ENCODE assay signal across 1 cellular context in genomic region chr2:149587220-149587949, GRCh38.
TF ChIP-seq lines count a peak whose summit lies in the region.

Gene MMADHC, minus strand, starts transcription at chr2:149587775. Its CDS starts 678 bp downstream, at chr2:149587097.

TF ChIP-seq in K562, 482 proteins besides CTCF, POLR2A, EP300 and RAD21 (continued from another document and continues in another):
- no peak for TF ChIP-seq SP2 (IDR thresholded peaks at IDR 0.05; ENCODE audit: extremely low read depth, low read depth, low read length, poor library complexity, severe bottlenecking)
- no peak for TF ChIP-seq GTF2F1 (IDR thresholded peaks at IDR 0.05; ENCODE audit: low read depth, low read length)
- peak; percentile 78; the same call in 1 of the 2 replicates for TF ChIP-seq DIDO1 (tag; IDR thresholded peaks at IDR 0.05; ENCODE audit: low read depth)
- no peak for TF ChIP-seq JUN (IDR thresholded peaks at IDR 0.05; ENCODE audit: borderline replicate concordance, low read depth, low read length)
- TF ChIP-seq JUN (CRISPR knock-in tag; IDR thresholded peaks at IDR 0.05; ENCODE audit: borderline replicate concordance), result no peak
- TF ChIP-seq ZNF318 (IDR thresholded peaks at IDR 0.05; ENCODE audit: borderline replicate concordance in 1 of 2, low read depth in 1 of 2), result no peak
- peak; percentile 73 for TF ChIP-seq ETV1 (tag; conservative IDR thresholded peaks at IDR 0.05; ENCODE audit: low read depth)
- no peak for TF ChIP-seq ZNF584 (CRISPR knock-in tag; IDR thresholded peaks at IDR 0.05; ENCODE audit: low read depth)
- no peak for TF ChIP-seq SIRT6 (IDR thresholded peaks at IDR 0.05; ENCODE audit: low read depth, low read length)
- no peak for TF ChIP-seq PYGO2 (tag; IDR thresholded peaks at IDR 0.05)
- TF ChIP-seq GTF2A2 (tag; IDR thresholded peaks at IDR 0.05), result 0 out of 2 replicates have a peak, but pooled peaks have one; percentile 56
- TF ChIP-seq KAT2B (IDR thresholded peaks at IDR 0.05; ENCODE audit: low read depth, low read length), result no peak
- no peak for TF ChIP-seq NCOR1 (IDR thresholded peaks at IDR 0.05)
- TF ChIP-seq PCBP1 (IDR thresholded peaks at IDR 0.05; ENCODE audit: low read depth, low read length, poor library complexity, severe bottlenecking), result no peak
- TF ChIP-seq VEZF1 (CRISPR knock-in tag; IDR thresholded peaks at IDR 0.05), result peak; percentile 91
- no peak for TF ChIP-seq ZNF23 (CRISPR knock-in tag; IDR thresholded peaks at IDR 0.05)
- no peak for TF ChIP-seq MYBL2 (IDR thresholded peaks at IDR 0.05; ENCODE audit: low read depth)
- TF ChIP-seq MYBL2 (CRISPR knock-in tag; IDR thresholded peaks at IDR 0.05; ENCODE audit: borderline replicate concordance), result no peak
- TF ChIP-seq SRSF3 (IDR thresholded peaks at IDR 0.05; ENCODE audit: insufficient read depth, low read length), result 0 out of 2 replicates have a peak, but pooled peaks have one; percentile 63
- TF ChIP-seq ARID4B (CRISPR knock-in tag; IDR thresholded peaks at IDR 0.05), result peak; percentile 67
- no peak for TF ChIP-seq ZNF780A (CRISPR knock-in tag; IDR thresholded peaks at IDR 0.05)
- TF ChIP-seq ARID3A (IDR thresholded peaks at IDR 0.05; ENCODE audit: borderline replicate concordance, low read depth, low read length), result no peak
- TF ChIP-seq STAT6 (CRISPR knock-in tag; IDR thresholded peaks at IDR 0.05), result peak; percentile 58; the same call in 1 of the 2 replicates
- TF ChIP-seq CXXC5 (CRISPR knock-in tag; IDR thresholded peaks at IDR 0.05), result peak; percentile 91
- 0 out of 2 replicates have a peak, but pooled peaks have one; percentile 43 for TF ChIP-seq ZBTB33 (CRISPR knock-in tag; IDR thresholded peaks at IDR 0.05)
- TF ChIP-seq ZNF174 (CRISPR knock-in tag; IDR thresholded peaks at IDR 0.05), result no peak
- TF ChIP-seq RBM17 (IDR thresholded peaks at IDR 0.05; ENCODE audit: borderline replicate concordance, low read depth, low read length), result no peak
- TF ChIP-seq ZNF668 (CRISPR knock-in tag; IDR thresholded peaks at IDR 0.05), result no peak
- no peak for TF ChIP-seq PTRF (tag; IDR thresholded peaks at IDR 0.05)
- TF ChIP-seq NELFE (IDR thresholded peaks at IDR 0.05; ENCODE audit: insufficient read depth, insufficient read length), result no peak
- no peak for TF ChIP-seq ZNF41 (CRISPR knock-in tag; conservative IDR thresholded peaks at IDR 0.05)
- peak; percentile 47 to 79; a peak in 2 of 4 replicates for TF ChIP-seq SIN3A (IDR thresholded peaks at IDR 0.05; ENCODE audit: borderline replicate concordance in 2 of 2, control insufficient read depth in 1 of 2, low read depth in 2 of 2, low read length in 2 of 2)
- TF ChIP-seq HMG20A (CRISPR knock-in tag; conservative IDR thresholded peaks at IDR 0.05), result no peak
- peak; percentile 60; the same call in 1 of the 2 replicates for TF ChIP-seq ETV5 (CRISPR knock-in tag; IDR thresholded peaks at IDR 0.05; ENCODE audit: low read depth)
- no peak for TF ChIP-seq CSDE1 (IDR thresholded peaks at IDR 0.05)
- peak; percentile 11; the same call in 1 of the 2 replicates for TF ChIP-seq ZNF24 (IDR thresholded peaks at IDR 0.05)
- TF ChIP-seq ZNF511 (CRISPR knock-in tag; IDR thresholded peaks at IDR 0.05), result peak; percentile 92
- no peak for TF ChIP-seq SAFB (IDR thresholded peaks at IDR 0.05; ENCODE audit: borderline replicate concordance, low read depth, low read length)
- no peak for TF ChIP-seq ZNF507 (tag; conservative IDR thresholded peaks at IDR 0.05)
- no peak for TF ChIP-seq PHF20 (IDR thresholded peaks at IDR 0.05; ENCODE audit: partially characterized antibody)
- no peak for TF ChIP-seq BRF1 (IDR thresholded peaks at IDR 0.05; ENCODE audit: borderline replicate concordance, extremely low read depth, insufficient read length)
- no peak; the same call in 1 of the 2 replicates for TF ChIP-seq POLR2AphosphoS2 (IDR thresholded peaks at IDR 0.05; ENCODE audit: low read length)
- TF ChIP-seq ATF7 (IDR thresholded peaks at IDR 0.05), result peak; percentile 83
- TF ChIP-seq CHD1 (IDR thresholded peaks at IDR 0.05; ENCODE audit: low read length), result peak; percentile 99
